Comparison of ENCODE assay signal across 2 cellular contexts in the genomic region with DNA sequence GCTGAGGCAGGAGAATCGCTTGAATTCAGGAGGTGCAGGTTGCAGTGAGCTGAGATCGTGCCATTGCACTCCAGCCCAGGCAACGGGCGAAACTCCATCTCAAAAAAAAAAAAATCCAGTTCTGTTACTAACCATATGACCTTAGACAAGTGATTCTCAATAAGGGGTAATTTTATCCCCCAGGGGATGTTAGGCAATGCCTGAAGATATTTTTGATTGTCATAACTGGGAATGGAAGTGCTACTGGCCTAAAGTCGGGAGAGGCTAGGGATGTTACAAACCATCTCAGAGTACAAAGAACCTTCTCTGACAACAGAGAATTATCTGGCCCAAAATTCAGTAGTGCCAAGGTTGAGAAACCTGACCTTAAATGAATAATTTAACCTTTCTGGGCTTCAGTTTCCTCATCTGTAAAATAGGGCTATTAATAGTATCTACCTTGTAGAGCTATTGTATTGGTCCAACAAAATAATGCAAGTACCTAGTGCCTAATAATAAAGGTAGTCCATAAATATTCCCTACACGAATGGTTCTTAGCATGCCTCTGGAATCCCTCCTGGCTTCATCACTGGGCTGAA.
TF ChIP-seq lines count a peak whose summit lies in the region.

No MANE protein-coding gene starts in this region.

TF ChIP-seq in A549, 52 proteins besides CTCF, POLR2A, EP300 and RAD21:
- TF ChIP-seq EHF (CRISPR knock-in tag; IDR thresholded peaks at IDR 0.05) = no peak
- no peak for TF ChIP-seq KDM1A (IDR thresholded peaks at IDR 0.05; ENCODE audit: low read depth)
- TF ChIP-seq FOXS1 (CRISPR knock-in tag; IDR thresholded peaks at IDR 0.05) = no peak
- no peak for TF ChIP-seq NFE2L2 (conservative IDR thresholded peaks at IDR 0.05; ENCODE audit: low read length)
- TF ChIP-seq, protein P1, sequence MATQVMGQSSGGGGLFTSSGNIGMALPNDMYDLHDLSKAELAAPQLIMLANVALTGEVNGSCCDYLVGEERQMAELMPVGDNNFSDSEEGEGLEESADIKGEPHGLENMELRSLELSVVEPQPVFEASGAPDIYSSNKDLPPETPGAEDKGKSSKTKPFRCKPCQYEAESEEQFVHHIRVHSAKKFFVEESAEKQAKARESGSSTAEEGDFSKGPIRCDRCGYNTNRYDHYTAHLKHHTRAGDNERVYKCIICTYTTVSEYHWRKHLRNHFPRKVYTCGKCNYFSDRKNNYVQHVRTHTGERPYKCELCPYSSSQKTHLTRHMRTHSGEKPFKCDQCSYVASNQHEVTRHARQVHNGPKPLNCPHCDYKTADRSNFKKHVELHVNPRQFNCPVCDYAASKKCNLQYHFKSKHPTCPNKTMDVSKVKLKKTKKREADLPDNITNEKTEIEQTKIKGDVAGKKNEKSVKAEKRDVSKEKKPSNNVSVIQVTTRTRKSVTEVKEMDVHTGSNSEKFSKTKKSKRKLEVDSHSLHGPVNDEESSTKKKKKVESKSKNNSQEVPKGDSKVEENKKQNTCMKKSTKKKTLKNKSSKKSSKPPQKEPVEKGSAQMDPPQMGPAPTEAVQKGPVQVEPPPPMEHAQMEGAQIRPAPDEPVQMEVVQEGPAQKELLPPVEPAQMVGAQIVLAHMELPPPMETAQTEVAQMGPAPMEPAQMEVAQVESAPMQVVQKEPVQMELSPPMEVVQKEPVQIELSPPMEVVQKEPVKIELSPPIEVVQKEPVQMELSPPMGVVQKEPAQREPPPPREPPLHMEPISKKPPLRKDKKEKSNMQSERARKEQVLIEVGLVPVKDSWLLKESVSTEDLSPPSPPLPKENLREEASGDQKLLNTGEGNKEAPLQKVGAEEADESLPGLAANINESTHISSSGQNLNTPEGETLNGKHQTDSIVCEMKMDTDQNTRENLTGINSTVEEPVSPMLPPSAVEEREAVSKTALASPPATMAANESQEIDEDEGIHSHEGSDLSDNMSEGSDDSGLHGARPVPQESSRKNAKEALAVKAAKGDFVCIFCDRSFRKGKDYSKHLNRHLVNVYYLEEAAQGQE (IDR thresholded peaks at IDR 0.05) = no peak
- no peak for TF ChIP-seq FOSB (CRISPR knock-in tag; IDR thresholded peaks at IDR 0.05)
- TF ChIP-seq HDAC2 (IDR thresholded peaks at IDR 0.05) = no peak
- no peak for TF ChIP-seq FOSL2 (IDR thresholded peaks at IDR 0.05)
- TF ChIP-seq FOSL2 (CRISPR knock-in tag; IDR thresholded peaks at IDR 0.05) = no peak
- TF ChIP-seq MAZ (IDR thresholded peaks at IDR 0.05; ENCODE audit: borderline replicate concordance, low read depth, low read length) = no peak
- TF ChIP-seq ZSCAN20 (CRISPR knock-in tag; IDR thresholded peaks at IDR 0.05) = no peak
- TF ChIP-seq CHD4 (IDR thresholded peaks at IDR 0.05; ENCODE audit: borderline replicate concordance) = no peak
- TF ChIP-seq, protein P2, sequence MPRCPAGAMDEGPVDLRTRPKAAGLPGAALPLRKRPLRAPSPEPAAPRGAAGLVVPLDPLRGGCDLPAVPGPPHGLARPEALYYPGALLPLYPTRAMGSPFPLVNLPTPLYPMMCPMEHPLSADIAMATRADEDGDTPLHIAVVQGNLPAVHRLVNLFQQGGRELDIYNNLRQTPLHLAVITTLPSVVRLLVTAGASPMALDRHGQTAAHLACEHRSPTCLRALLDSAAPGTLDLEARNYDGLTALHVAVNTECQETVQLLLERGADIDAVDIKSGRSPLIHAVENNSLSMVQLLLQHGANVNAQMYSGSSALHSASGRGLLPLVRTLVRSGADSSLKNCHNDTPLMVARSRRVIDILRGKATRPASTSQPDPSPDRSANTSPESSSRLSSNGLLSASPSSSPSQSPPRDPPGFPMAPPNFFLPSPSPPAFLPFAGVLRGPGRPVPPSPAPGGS (IDR thresholded peaks at IDR 0.05) = no peak
- TF ChIP-seq GATA3 (IDR thresholded peaks at IDR 0.05; ENCODE audit: borderline replicate concordance) = no peak
- TF ChIP-seq MYC (IDR thresholded peaks at IDR 0.05; ENCODE audit: borderline replicate concordance, low read length) = no peak

TF ChIP-seq in IMR-90, 13 proteins besides CTCF, POLR2A, EP300 and RAD21:
- TF ChIP-seq MXI1 (IDR thresholded peaks at IDR 0.05; ENCODE audit: borderline replicate concordance, low read depth, low read length) (no peak), MAFK (IDR thresholded peaks at IDR 0.05; ENCODE audit: low read depth, low read length) (no peak), RFX5 (IDR thresholded peaks at IDR 0.05; ENCODE audit: low read depth, low read length) (no peak)
